ENCODE assay signal across 9 cellular contexts in the genomic region with DNA sequence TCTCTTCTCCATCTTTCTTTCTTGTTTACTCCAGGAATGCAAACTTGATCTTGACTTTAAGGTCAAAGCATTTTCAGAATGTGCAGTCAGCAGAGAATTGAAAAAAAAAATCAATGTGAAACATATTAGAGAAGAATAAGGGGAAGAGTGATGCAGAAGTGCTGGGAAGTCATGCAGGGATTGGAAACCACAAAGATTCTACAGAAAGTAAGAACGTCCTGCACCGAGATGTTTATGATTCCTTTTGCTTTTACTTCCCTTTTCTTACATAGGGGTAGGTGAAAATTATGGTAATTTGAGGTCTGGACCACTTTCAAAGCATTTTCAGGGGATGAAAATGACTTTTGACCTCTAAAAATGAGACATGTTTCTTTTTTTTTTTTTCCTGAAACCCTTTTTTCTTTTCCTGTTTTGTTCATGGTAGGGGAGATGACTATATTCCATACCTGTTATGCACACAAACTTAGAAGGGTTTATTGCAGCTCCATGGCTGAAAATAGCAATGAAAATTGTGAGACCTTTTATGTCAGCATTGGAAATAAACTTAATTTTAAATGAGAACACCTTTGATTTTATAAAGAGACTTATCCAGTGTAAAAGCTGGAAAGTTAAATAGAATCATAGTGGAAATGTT.
DNase-seq lines count a peak whose midpoint lies in the region; ATAC-seq lines count a peak whose summit lies in the region.
"Had no signal": no experiment of that assay in that cellular context is flagged by ENCODE, and none has a peak within 500 bp of the region (broad histone marks: within the 10 kb centered on the region; RNA-seq: fewer than 3 reads in every experiment).

No MANE protein-coding gene starts in this region.

- no peak for ATAC-seq in activated naive CD8-positive, alpha-beta T cell treated with anti-CD3 and anti-CD28 coated beads, Interleukin-2, amount 50 U/mL, for 24 hours
- ATAC-seq in HG03139 (IDR thresholded peaks at IDR 0.05; ENCODE audit: unreplicated experiment): peak; percentile 71
- ATAC-seq in esophagus mucosa: no peak
- ATAC-seq in left ventricle myocardium superior: no peak

- no peak for DNase-seq in activated naive CD8-positive, alpha-beta T cell treated with anti-CD3 and anti-CD28 coated beads, Interleukin-2, amount 50 U/mL, for 24 hours
- no peak for DNase-seq in activated naive CD8-positive, alpha-beta T cell treated with anti-CD3 and anti-CD28 coated beads for 36 hours
- DNase-seq in amniotic epithelial cell (ENCODE audit: low read depth): peak; percentile 52
- no peak for DNase-seq in DMS53 (lab: John Stamatoyannopoulos, UW)
- no peak for DNase-seq in stimulated activated CD4-positive, alpha-beta T cell treated with anti-CD3 and anti-CD28 coated beads, Interleukin-15, amount 100 ng/mL, for 24 hours
- DNase-seq in left ventricle myocardium superior: no peak
- DNase-seq: NCI-H1105 had no signal

- no peaks in the 10 kb centered on the region for H3K9me3 Mint-ChIP-seq in activated naive CD8-positive, alpha-beta T cell treated with anti-CD3 and anti-CD28 coated beads, Interleukin-2, amount 50 U/mL, for 24 hours
- H3K9me3 Mint-ChIP-seq in activated naive CD8-positive, alpha-beta T cell treated with anti-CD3 and anti-CD28 coated beads for 36 hours: peaks cover 1% of the 10 kb centered on the region

- H3K4me1 Mint-ChIP-seq in activated naive CD8-positive, alpha-beta T cell treated with anti-CD3 and anti-CD28 coated beads, Interleukin-2, amount 50 U/mL, for 24 hours: peaks cover 20% of the 10 kb centered on the region
- peaks cover 13% of the 10 kb centered on the region for H3K4me1 Mint-ChIP-seq in activated naive CD8-positive, alpha-beta T cell treated with anti-CD3 and anti-CD28 coated beads for 36 hours

- H3K36me3 Mint-ChIP-seq in activated naive CD8-positive, alpha-beta T cell treated with anti-CD3 and anti-CD28 coated beads, Interleukin-2, amount 50 U/mL, for 24 hours (ENCODE audit: low read depth): no peaks in the 10 kb centered on the region
- H3K36me3 Mint-ChIP-seq in activated naive CD8-positive, alpha-beta T cell treated with anti-CD3 and anti-CD28 coated beads for 36 hours: no peaks in the 10 kb centered on the region

- no peak overlapping the region for H3K4me3 Mint-ChIP-seq in activated naive CD8-positive, alpha-beta T cell treated with anti-CD3 and anti-CD28 coated beads, Interleukin-2, amount 50 U/mL, for 24 hours
- H3K4me3 Mint-ChIP-seq in activated naive CD8-positive, alpha-beta T cell treated with anti-CD3 and anti-CD28 coated beads for 36 hours: no peak overlapping the region

- no peaks in the 10 kb centered on the region for H3K27me3 Mint-ChIP-seq in activated naive CD8-positive, alpha-beta T cell treated with anti-CD3 and anti-CD28 coated beads, Interleukin-2, amount 50 U/mL, for 24 hours
- H3K27me3 Mint-ChIP-seq in activated naive CD8-positive, alpha-beta T cell treated with anti-CD3 and anti-CD28 coated beads for 36 hours: no peaks in the 10 kb centered on the region

- intact Hi-C loops in left ventricle myocardium superior (cut with micrococcal nuclease): no loop called here

- peak overlapping the region; percentile 10 for H3K27ac Mint-ChIP-seq in activated naive CD8-positive, alpha-beta T cell treated with anti-CD3 and anti-CD28 coated beads, Interleukin-2, amount 50 U/mL, for 24 hours
- no peak overlapping the region for H3K27ac Mint-ChIP-seq in activated naive CD8-positive, alpha-beta T cell treated with anti-CD3 and anti-CD28 coated beads for 36 hours
